Comparison of ENCODE assay signal across 1 cellular context in genomic region chr10:60169111-60169510, GRCh38.
TF ChIP-seq lines count a peak whose summit lies in the region.

No MANE protein-coding gene starts in this region.

TF ChIP-seq in A549, 52 proteins besides CTCF, POLR2A, EP300 and RAD21 (continued from another document):
- TF ChIP-seq BCL3 (IDR thresholded peaks at IDR 0.05) = no peak
